2 cellular contexts compared by ENCODE assay signal in genomic region chr20:50593005-50593335, GRCh38.
A peak's percentile ranks its signal among the peaks of the same experiment; 100 is the strongest.
TF ChIP-seq lines count a peak whose summit lies in the region.

No MANE protein-coding gene starts in this region.

TF ChIP-seq in HepG2, 621 proteins besides CTCF, POLR2A, EP300 and RAD21:
- TF ChIP-seq ZNF574 (CRISPR knock-in tag; IDR thresholded peaks at IDR 0.05) (0 out of 2 replicates have a peak, but pooled peaks have one; percentile 8), TGIF2 (CRISPR knock-in tag; IDR thresholded peaks at IDR 0.05) (no peak), ISX (CRISPR knock-in tag; conservative IDR thresholded peaks at IDR 0.05) (no peak), KAT7 (CRISPR knock-in tag; IDR thresholded peaks at IDR 0.05; ENCODE audit: borderline replicate concordance) (no peak), NRL (CRISPR knock-in tag; IDR thresholded peaks at IDR 0.05; ENCODE audit: borderline replicate concordance) (peak; percentile 20; the same call in 1 of the 2 replicates), ZNF414 (CRISPR knock-in tag; IDR thresholded peaks at IDR 0.05) (no peak), MTERF4 (CRISPR knock-in tag; IDR thresholded peaks at IDR 0.05) (no peak), RNF219 (CRISPR knock-in tag; IDR thresholded peaks at IDR 0.05) (no peak)

TF ChIP-seq in GM12878, 131 proteins besides CTCF, POLR2A, EP300 and RAD21:
- TF ChIP-seq NR2F1 (conservative IDR thresholded peaks at IDR 0.05) (no peak), HDGF (IDR thresholded peaks at IDR 0.05) (no peak), USF1 (IDR thresholded peaks at IDR 0.05; ENCODE audit: borderline replicate concordance, extremely low read length, insufficient read depth, low read depth, low read length) (no peak), PAX8 (IDR thresholded peaks at IDR 0.05) (no peak), ATF2 (IDR thresholded peaks at IDR 0.05; ENCODE audit: low read length) (no peak)
TF ChIP-seq in GM12878: peak in this region for 0.
